In the genomic region with DNA sequence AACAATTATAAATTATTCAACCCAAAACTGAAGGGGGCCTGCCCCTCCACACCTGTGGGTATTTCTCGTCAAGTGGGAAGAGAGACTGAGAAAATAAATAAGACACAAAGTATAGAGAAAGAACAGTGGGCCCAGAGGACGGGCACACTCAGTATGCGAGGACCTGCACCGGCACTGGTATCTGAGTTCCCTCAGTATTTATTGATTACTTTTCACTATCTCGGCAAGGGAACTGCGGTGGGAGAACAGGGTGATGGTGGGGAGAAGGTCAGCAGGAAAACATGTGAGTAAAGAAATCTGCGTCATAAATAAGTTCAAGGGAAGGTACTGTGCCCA, we compare ENCODE assay signal across 16 cellular contexts. TPM values are rescaled to one million over a fixed set of nuclear protein-coding genes. Genes with fewer than 3 reads are reported as not detected.
DNase-seq lines count a peak whose midpoint lies in the region; ATAC-seq, FAIRE-seq and TF ChIP-seq lines count a peak whose summit lies in the region.
"Had no signal": no experiment of that assay in that cellular context is flagged by ENCODE, and none has a peak within 500 bp of the region (broad histone marks: within the 10 kb centered on the region; RNA-seq: fewer than 3 reads in every experiment).

No MANE protein-coding gene starts in this region.

- H3K4me3 ChIP-seq in A549: peak overlapping the region; percentile 26; the same call in 1 of the 3 replicates
- no peak overlapping the region for H3K4me3 ChIP-seq in SK-N-MC
- no peak overlapping the region for H3K4me3 ChIP-seq in fibroblast of mammary gland (ENCODE audit: control insufficient read depth, low read depth, low read length)
- no peak overlapping the region for H3K4me3 ChIP-seq in rectal smooth muscle tissue (ENCODE audit: low read length)
- no peak overlapping the region for H3K4me3 ChIP-seq in lower lobe of right lung

- no peak overlapping the region for H3K27ac Mint-ChIP-seq in activated CD4-positive, alpha-beta T cell treated with anti-CD3 and anti-CD28 coated beads for 36 hours

- TF ChIP-seq CTCF in A549 (IDR thresholded peaks at IDR 0.05): no peak
- no peak for TF ChIP-seq CTCF in fibroblast of mammary gland (conservative IDR thresholded peaks at IDR 0.05; ENCODE audit: control insufficient read depth, insufficient read depth, low read depth, low read length)
- TF ChIP-seq CTCF in lower lobe of right lung (IDR thresholded peaks at IDR 0.05): no peak

- H3K36me3 ChIP-seq in SK-N-MC (ENCODE audit: insufficient read depth, low read length): peaks cover 12% of the 10 kb centered on the region
- peaks cover 5% of the 10 kb centered on the region for H3K36me3 ChIP-seq in rectal smooth muscle tissue (ENCODE audit: control insufficient read depth, insufficient read depth, low read length)
- H3K36me3 ChIP-seq in lower lobe of right lung: peaks cover 10% of the 10 kb centered on the region

- H3K9me3 Mint-ChIP-seq in activated CD4-positive, alpha-beta T cell treated with anti-CD3 and anti-CD28 coated beads for 36 hours (ENCODE audit: low read depth): no peaks in the 10 kb centered on the region
- H3K9me3 Mint-ChIP-seq: immature natural killer cell had no signal

- H3K27me3 ChIP-seq in rectal smooth muscle tissue (ENCODE audit: control insufficient read depth, insufficient read depth, low read length) (no peaks in the 10 kb centered on the region), lower lobe of right lung (ENCODE audit: low read depth) (no peaks in the 10 kb centered on the region)

- POLR2A ChIA-PET in A549 (lab: Yijun Ruan, JAX): no interaction called here
- POLR2A ChIA-PET in activated CD4-positive, alpha-beta T cell treated with anti-CD3 and anti-CD28 coated beads for 36 hours (lab: Charles Lee): no interaction called here

- H3K4me2 ChIP-seq in A549: peak overlapping the region; percentile 96

- H3K9me3 ChIP-seq in A549: no peaks in the 10 kb centered on the region
- H3K9me3 ChIP-seq in SK-N-MC (ENCODE audit: low read depth, low read length): no peaks in the 10 kb centered on the region
- H3K9me3 ChIP-seq in lower lobe of right lung: no peaks in the 10 kb centered on the region

- no peak for TF ChIP-seq POLR2A in A549 (IDR thresholded peaks at IDR 0.05; ENCODE audit: low read length)

- H3K4me3 Mint-ChIP-seq in activated CD4-positive, alpha-beta T cell treated with anti-CD3 and anti-CD28 coated beads for 36 hours: no peak overlapping the region

- DNase-seq in A549 (ENCODE audit: low read depth in 1 of 2, low spot score in 1 of 2): no peak
- DNase-seq in SK-N-MC (ENCODE audit: low read depth, low spot score): no peak
- peak; percentile 56 for DNase-seq in fibroblast of mammary gland (ENCODE audit: low read depth)
- no peak for DNase-seq in activated effector memory CD4-positive, alpha-beta T cell treated with Interleukin-2 at 50 U/mL for 16 hours
- no peak for DNase-seq in activated CD4-positive, alpha-beta T cell treated with anti-CD3 and anti-CD28 coated beads for 36 hours
- DNase-seq in lower lobe of right lung: no peak
- DNase-seq: activated CD4-positive, CD25-positive, alpha-beta regulatory T cell treated with anti-CD3 and anti-CD28 coated beads, Interleukin-2, amount 50 U/mL, for 72 hours; activated naive CD4-positive, alpha-beta T cell treated with Interleukin-2 at 50 U/mL for 16 hours; DMS 273 treated with DMSO at 0.1 percent for 48 hours; immature natural killer cell; NCI-H2029; NCI-H526; T-helper 1 cell had no signal

- WGBS in A549 (ENCODE audit: missing lambda C conversion rate): 20% methylated on average over 7 of the region's 7 CpGs

- ATAC-seq in A549 (no peak), HG03039 (IDR thresholded peaks at IDR 0.05; ENCODE audit: unreplicated experiment) (no peak), lower lobe of right lung (no peak)
- ATAC-seq in activated CD4-positive, alpha-beta T cell treated with anti-CD3 and anti-CD28 coated beads for 36 hours: no peak

- peaks cover 24% of the 10 kb centered on the region for H3K36me3 Mint-ChIP-seq in activated CD4-positive, alpha-beta T cell treated with anti-CD3 and anti-CD28 coated beads for 36 hours (ENCODE audit: low read depth)

- CTCF ChIA-PET in A549 (lab: Yijun Ruan, JAX): no interaction called here
- CTCF ChIA-PET in activated CD4-positive, alpha-beta T cell treated with anti-CD3 and anti-CD28 coated beads for 36 hours (lab: Charles Lee): no interaction called here

- peaks cover 19% of the 10 kb centered on the region for H3K4me1 Mint-ChIP-seq in activated CD4-positive, alpha-beta T cell treated with anti-CD3 and anti-CD28 coated beads for 36 hours

- TF ChIP-seq EP300 in A549 (IDR thresholded peaks at IDR 0.05): no peak

- peaks cover 39% of the 10 kb centered on the region for H3K4me1 ChIP-seq in A549
- H3K4me1 ChIP-seq in rectal smooth muscle tissue (ENCODE audit: control insufficient read depth, insufficient read depth, low read length): peaks cover 8% of the 10 kb centered on the region
- H3K4me1 ChIP-seq in lower lobe of right lung: peaks cover 29% of the 10 kb centered on the region

- no peak for TF ChIP-seq RAD21 in A549 (conservative IDR thresholded peaks at IDR 0.05 in 1 of 2, IDR thresholded peaks at IDR 0.05 in 1 of 2)

- peak overlapping the region; percentile 14 for H3K9ac ChIP-seq in SK-N-MC (ENCODE audit: insufficient read length)
- no peak overlapping the region for H3K9ac ChIP-seq in rectal smooth muscle tissue (ENCODE audit: low read length)

- no peaks in the 10 kb centered on the region for H3K27me3 Mint-ChIP-seq in activated CD4-positive, alpha-beta T cell treated with anti-CD3 and anti-CD28 coated beads for 36 hours

- intact Hi-C loops in activated CD4-positive, alpha-beta T cell treated with anti-CD3 and anti-CD28 coated beads for 36 hours (cut with DNase I, micrococcal nuclease): loop anchor here in 1 of 2 experiments (5.0 kb wide), 2 partner anchors 547 to 798 kb away; partner anchors contain the start of genes FUT4 and SLC36A4
- intact Hi-C loops in lower lobe of right lung (cut with DNase I): no loop called here

- FAIRE-seq in A549 (lab: Jason Lieb, UNC): no peak
- FAIRE-seq: bronchial epithelial cell had no signal

- H3K27ac ChIP-seq in A549 (peak overlapping the region; percentile 81 to 98), SK-N-MC (no peak overlapping the region), rectal smooth muscle tissue (ENCODE audit: low read depth, low read length) (peak overlapping the region; percentile 52), lower lobe of right lung (no peak overlapping the region)

TF ChIP-seq in A549, 52 proteins besides CTCF, POLR2A, EP300 and RAD21:
- TF ChIP-seq ESRRA (IDR thresholded peaks at IDR 0.05; ENCODE audit: borderline replicate concordance, low read length) (no peak), FOSB (CRISPR knock-in tag; IDR thresholded peaks at IDR 0.05) (no peak), CEBPB (IDR thresholded peaks at IDR 0.05) (no peak)

RNA-seq across cellular contexts. Expression of gene C11orf54, which starts 3.2 kb away (rescaled TPM):
- polyA plus RNA-seq in A549 (2011; rRNA removed): 26.8 and 27.6 TPM in 2 replicates
- polyA plus RNA-seq in A549 (2012; cell fraction: cytosol; rRNA removed): 3.2 and 4.0 TPM in 2 replicates
- 1.5 and 2.0 TPM in 2 replicates for polyA plus RNA-seq in A549 (2012; cell fraction: nucleus; rRNA removed)
- 12.3 to 12.7 TPM (median 12.4 TPM) in 3 replicates for polyA plus RNA-seq in A549 (2017; fragmentation: RNase III; extraction: RNeasy Plus Mini Kit Qiagen cat#74134 plus additional on column Dnase treatment)
- polyA minus RNA-seq in A549 (2011; rRNA and poly(A)+ RNA removed): 4.4 and 4.8 TPM in 2 replicates
- total RNA-seq in activated CD4-positive, alpha-beta T cell treated with anti-CD3 and anti-CD28 coated beads for 36 hours: 10 to 100 TPM; 13.8 to 15.7 TPM
- 50.2 TPM for total RNA-seq in lower lobe of right lung

RNA-seq across cellular contexts. Expression of gene TAF1D, which starts 3.3 kb away (rescaled TPM):
- polyA plus RNA-seq in A549 (2011; rRNA removed) (132 and 218 TPM in 2 replicates), A549 (2017; fragmentation: RNase III; extraction: RNeasy Plus Mini Kit Qiagen cat#74134 plus additional on column Dnase treatment) (116 to 142 TPM (median 123 TPM) in 3 replicates)
- 35.5 and 46.4 TPM in 2 replicates for polyA plus RNA-seq in A549 (2012; cell fraction: cytosol; rRNA removed)
- polyA plus RNA-seq in A549 (2012; cell fraction: nucleus; rRNA removed): 43.5 and 100 TPM in 2 replicates
- polyA minus RNA-seq in A549 (2011; rRNA and poly(A)+ RNA removed): 41.9 and 55.4 TPM in 2 replicates
- 100 to 1,000 TPM; 326 to 355 TPM for total RNA-seq in activated CD4-positive, alpha-beta T cell treated with anti-CD3 and anti-CD28 coated beads for 36 hours
- total RNA-seq in lower lobe of right lung: 83.2 TPM

RNA-seq across cellular contexts. Expression of gene MED17, which starts 39.4 kb away (rescaled TPM):
- 19.2 and 20.3 TPM in 2 replicates for polyA plus RNA-seq in A549 (2011; rRNA removed)
- 9.1 and 9.5 TPM in 2 replicates for polyA plus RNA-seq in A549 (2012; cell fraction: cytosol; rRNA removed)
- 22.6 and 23.7 TPM in 2 replicates for polyA plus RNA-seq in A549 (2012; cell fraction: nucleus; rRNA removed)
- 16.2 to 16.7 TPM (median 16.6 TPM) in 3 replicates for polyA plus RNA-seq in A549 (2017; fragmentation: RNase III; extraction: RNeasy Plus Mini Kit Qiagen cat#74134 plus additional on column Dnase treatment)
- 8.6 and 9.9 TPM in 2 replicates for polyA minus RNA-seq in A549 (2011; rRNA and poly(A)+ RNA removed)
- 10 to 100 TPM; 28.6 to 29.9 TPM for total RNA-seq in activated CD4-positive, alpha-beta T cell treated with anti-CD3 and anti-CD28 coated beads for 36 hours
- 30.8 TPM for total RNA-seq in lower lobe of right lung

Comparison
In these comparisons a context has a peak if more than half of its experiments do, and no peak if none do; other contexts are left out.
1. H3K27ac ChIP-seq: peak in A549 (2 of 2) and rectal smooth muscle tissue (single experiment); none in SK-N-MC (single experiment) and lower lobe of right lung (single experiment).